8 cellular contexts compared by ENCODE assay signal in the genomic region with DNA sequence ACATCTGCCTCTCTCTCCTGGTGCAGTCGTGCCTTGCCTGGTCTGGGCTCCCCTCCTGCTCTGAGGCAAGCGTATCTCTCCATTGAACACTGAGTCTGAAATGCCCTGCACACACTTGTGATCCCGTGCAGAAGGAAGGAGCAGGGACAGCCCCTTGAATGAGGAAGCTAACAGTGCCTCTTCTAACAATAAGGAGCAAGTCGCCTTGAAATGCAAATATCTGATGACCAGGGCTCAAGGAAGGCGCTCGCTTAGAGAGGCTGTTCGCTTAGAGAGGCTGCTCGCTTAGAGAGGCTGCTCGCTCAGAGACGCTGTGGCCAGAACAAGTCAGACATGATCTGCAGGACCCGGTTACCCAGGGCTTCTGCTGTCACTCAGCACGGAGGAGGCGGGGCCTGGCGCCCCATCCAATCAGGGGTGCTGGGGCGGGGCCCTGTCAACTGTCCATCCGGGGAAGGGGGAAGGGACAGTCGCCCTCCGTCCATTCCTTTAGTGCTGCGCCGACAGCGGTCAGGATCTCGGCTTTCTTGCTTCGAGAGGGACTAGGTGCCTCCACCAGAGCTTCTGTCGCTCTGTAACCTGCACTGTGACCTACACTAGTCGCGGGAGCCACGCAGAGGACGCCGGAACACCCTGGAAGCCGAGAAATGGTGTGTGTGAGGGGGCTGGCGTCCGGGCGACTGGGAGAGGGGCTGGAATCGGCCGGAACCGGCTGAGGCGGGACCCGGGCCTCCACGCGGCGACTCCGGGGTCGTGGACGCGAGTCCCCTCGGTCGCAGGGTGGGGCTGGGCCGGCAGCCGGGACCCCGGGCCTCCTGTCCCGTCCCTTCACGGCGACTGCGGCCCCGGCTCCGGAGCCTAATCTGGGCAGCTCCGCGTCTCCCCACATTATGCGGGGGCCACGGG. TPM values are rescaled to one million over a fixed set of nuclear protein-coding genes. Genes with fewer than 3 reads are reported as not detected.
DNase-seq lines count a peak whose midpoint lies in the region; ATAC-seq and TF ChIP-seq lines count a peak whose summit lies in the region.

A gene (plus strand): TSS at position 473 of the 906 bp plus-strand sequence. CDS start 175 bp downstream, at position 648.

- TF ChIP-seq CTCF in AG09319 (IDR thresholded peaks at IDR 0.05; ENCODE audit: low read depth, low read length) (no peak), left lung (IDR thresholded peaks at IDR 0.05) (no peak)

- intact Hi-C loops in left lung (cut with DNase I), result no loop called here

- no peaks in the 10 kb centered on the region for H3K36me3 ChIP-seq in left lung

- H3K27me3 ChIP-seq in left lung, result no peaks in the 10 kb centered on the region

- in situ Hi-C loops in GM18951 (cut with MboI; ENCODE audit: low sequenced_read_pairs, unreplicated experiment), result no loop called here

- peak; percentile 92 for TF ChIP-seq POLR2A in GM18951 (IDR thresholded peaks at IDR 0.05; ENCODE audit: extremely low read depth, insufficient read depth, insufficient read length)

- H3K27ac ChIP-seq in left lung, result peak within 1 kb of the TSS; percentile 85 to 92

- DNase-seq in AG09319 (ENCODE audit: extremely low read depth, low read depth) (peak; percentile 72), NCI-H510A (lab: John Stamatoyannopoulos, UW) (peak; percentile 87), dedifferentiated amniotic fluid mesenchymal stem cell (ENCODE audit: extremely low spot score) (peak; percentile 90), left lung (peak; percentile 96 to 98)
- peak; percentile 93 for DNase-seq in activated CD4-positive, alpha-beta T cell treated with anti-CD3 and anti-CD28 coated beads for 48 hours
- DNase-seq in stimulated activated CD4-positive, alpha-beta T cell treated with anti-CD3 and anti-CD28 coated beads, Interleukin-2, amount 100 ng/mL, for 4 hours (ENCODE audit: low read depth), result peak; percentile 72

- ATAC-seq in HG03175 (IDR thresholded peaks at IDR 0.05; ENCODE audit: unreplicated experiment), result peak; percentile 98
- peak; percentile 100 for ATAC-seq in left lung

- no peaks in the 10 kb centered on the region for H3K9me3 ChIP-seq in left lung

- H3K4me1 ChIP-seq in left lung, result peaks cover 0 to 9% of the 10 kb centered on the region in 2 donors

- peak within 1 kb of the TSS; percentile 82 to 96 for H3K4me3 ChIP-seq in left lung

RNA-seq across cellular contexts. Expression of the gene that starts here (rescaled TPM):
- 10 to 100 TPM; 12.6 to 18.0 TPM for total RNA-seq in left lung

Comparison
In these comparisons a context has a peak if more than half of its experiments do, and no peak if none do; other contexts are left out.
1. Peak in every context shown above with its lines: DNase-seq, ATAC-seq, H3K4me3 ChIP-seq and H3K27ac ChIP-seq.